Comparison of ENCODE assay signal across 6 cellular contexts in genomic region chr1:13562981-13563380, GRCh38. TPM values are rescaled to one million over a fixed set of nuclear protein-coding genes. Genes with fewer than 3 reads are reported as not detected.
"Had no signal": no experiment of that assay in that cellular context is flagged by ENCODE, and none has a peak within 500 bp of the region (broad histone marks: within the 10 kb centered on the region; RNA-seq: fewer than 3 reads in every experiment).

No MANE protein-coding gene starts in this region.

RNA-seq across cellular contexts. Expression of gene LRRC38, which starts 49.2 kb away (rescaled TPM):
- total RNA-seq: subcutaneous adipose tissue, thoracic aorta, thyroid gland, transverse colon, ureter, uterus had no signal
